9 cellular contexts compared by ENCODE assay signal in genomic region chr9:137168575-137168906, GRCh38. TPM values are rescaled to one million over a fixed set of nuclear protein-coding genes. Genes with fewer than 3 reads are reported as not detected.
DNase-seq lines count a peak whose midpoint lies in the region; ATAC-seq, FAIRE-seq and TF ChIP-seq lines count a peak whose summit lies in the region.
"Had no signal": no experiment of that assay in that cellular context is flagged by ENCODE, and none has a peak within 500 bp of the region (broad histone marks: within the 10 kb centered on the region; RNA-seq: fewer than 3 reads in every experiment).

No MANE protein-coding gene starts in this region.

- no peak overlapping the region for H4K5ac ChIP-seq in H9 (ENCODE audit: insufficient read length, low read depth, low read length)

- no peak for TF ChIP-seq RAD21 in A549 (conservative IDR thresholded peaks at IDR 0.05 in 1 of 2, IDR thresholded peaks at IDR 0.05 in 1 of 2)

- no peak for TF ChIP-seq EP300 in A549 (IDR thresholded peaks at IDR 0.05)

- no peaks in the 10 kb centered on the region for H3K9me3 Mint-ChIP-seq in H9
- no peaks in the 10 kb centered on the region for H3K9me3 Mint-ChIP-seq in MCF 10A (ENCODE audit: unreplicated experiment)

- no peak overlapping the region for H3K4ac ChIP-seq in H9 (ENCODE audit: low read depth, low read length)

- H3K27ac Mint-ChIP-seq in H9: no peak overlapping the region
- H3K27ac Mint-ChIP-seq in MCF 10A (ENCODE audit: low read depth, unreplicated experiment): no peak overlapping the region

- peak overlapping the region; percentile 47 for H3K4me3 ChIP-seq in A549
- peak overlapping the region; percentile 19 for H3K4me3 ChIP-seq in mesodermal cell (ENCODE audit: extremely low read depth, insufficient read depth, low read length, poor library complexity, severe bottlenecking)

- H3K79me2 ChIP-seq in H9 (ENCODE audit: insufficient read depth, low read length): no peaks in the 10 kb centered on the region

- no peak for TF ChIP-seq CTCF in A549 (IDR thresholded peaks at IDR 0.05)
- no peak for TF ChIP-seq CTCF in H9 (conservative IDR thresholded peaks at IDR 0.05)
- TF ChIP-seq CTCF in MCF 10A (IDR thresholded peaks at IDR 0.05; ENCODE audit: unreplicated experiment): no peak

- no peak overlapping the region for H3K18ac ChIP-seq in H9 (ENCODE audit: insufficient read length, low read depth, low read length)

- no peak overlapping the region for H4K8ac ChIP-seq in H9 (replicated peaks; ENCODE audit: insufficient read length, low read depth, low read length)

- FAIRE-seq in A549 (lab: Jason Lieb, UNC) (no peak), urothelium cell line (lab: Jason Lieb, UNC) (no peak)

- H3K23ac ChIP-seq in H9 (ENCODE audit: insufficient read length, low read depth, low read length): no peak overlapping the region

- no peak for TF ChIP-seq POLR2A in A549 (IDR thresholded peaks at IDR 0.05; ENCODE audit: low read length)

- no peaks in the 10 kb centered on the region for H3K36me3 Mint-ChIP-seq in H9 (ENCODE audit: insufficient read depth in 1 of 3, low read depth in 3 of 3)
- H3K36me3 Mint-ChIP-seq in MCF 10A (ENCODE audit: insufficient read depth, unreplicated experiment): no peaks in the 10 kb centered on the region

- peak in 1 of 2 experiments; percentile 53 for DNase-seq in A549 (ENCODE audit: low read depth in 1 of 2, low spot score in 1 of 2)
- DNase-seq in H9: no peak
- DNase-seq in MCF 10A (ENCODE audit: unreplicated experiment): no peak
- DNase-seq in NCI-H187 treated with DMSO at 0.1 percent for 48 hours (lab: John Stamatoyannopoulos, UW): no peak
- no peak for DNase-seq in urothelium cell line (ENCODE audit: low spot score)
- no peak for DNase-seq in Ammon's horn (ENCODE audit: low spot score)
- DNase-seq: GDM1 had no signal

- H3K14ac ChIP-seq in H9 (ENCODE audit: insufficient read depth, low read length): no peak overlapping the region

- ATAC-seq in A549 (peak; percentile 22 to 38; a peak in 4 of 6 replicates), GM19455 (IDR thresholded peaks at IDR 0.05; ENCODE audit: unreplicated experiment) (no peak)

- H3K4me1 ChIP-seq in A549: peaks cover 27% of the 10 kb centered on the region
- H3K4me1 ChIP-seq in H9 (ENCODE audit: insufficient read depth, low read length): no peaks in the 10 kb centered on the region
- no peaks in the 10 kb centered on the region for H3K4me1 ChIP-seq in mesodermal cell (ENCODE audit: control insufficient read depth, insufficient read depth, low read length, poor library complexity, severe bottlenecking)

- WGBS in A549 (ENCODE audit: missing lambda C conversion rate): 2% methylated on average over 9 of the region's 35 CpGs
- WGBS in H9 (ENCODE audit: extremely low coverage, insufficient read length, low lambda C conversion rate): no CpG with 5 or more reads among the region's 35 CpGs
- 1 to 2% methylated on average over 28 to 31 of the region's 35 CpGs for WGBS in mesodermal cell (ENCODE audit: insufficient coverage in 2 of 2), 2 experiments

- intact Hi-C loops in MCF 10A (cut with micrococcal nuclease): no loop called here

- no peak overlapping the region for H3K9ac ChIP-seq in H9 (ENCODE audit: extremely low read depth, insufficient read length, low read length)

- no peak overlapping the region for H2BK20ac ChIP-seq in H9 (ENCODE audit: low read depth, low read length, poor library complexity, severe bottlenecking)

- H3K4me2 ChIP-seq in A549 (peak overlapping the region; percentile 99), H9 (ENCODE audit: insufficient read depth, insufficient read length, low read length) (peak overlapping the region; percentile 68)

- H3K56ac ChIP-seq in H9 (ENCODE audit: insufficient read length, low read depth, low read length): no peak overlapping the region

- no peak overlapping the region for H2AK5ac ChIP-seq in H9 (ENCODE audit: insufficient read length, low read length)

- H3K27me3 ChIP-seq in H9 (ENCODE audit: insufficient read depth, low read length): peaks cover 37% of the 10 kb centered on the region; the same call in 1 of the 2 replicates

- H2BK5ac ChIP-seq in H9 (ENCODE audit: insufficient read length, low read length): no peak overlapping the region

- H2AFZ ChIP-seq in H9 (ENCODE audit: low read length): no peak overlapping the region

- no peak overlapping the region for H2BK15ac ChIP-seq in H9 (ENCODE audit: low read depth, low read length)

- H2BK120ac ChIP-seq in H9 (ENCODE audit: low read depth, low read length, poor library complexity, severe bottlenecking): no peak overlapping the region

- H4K20me1 ChIP-seq in H9 (ENCODE audit: control insufficient read depth, insufficient read depth, insufficient read length): no peaks in the 10 kb centered on the region

- H3K27me3 Mint-ChIP-seq in H9 (ENCODE audit: low read depth) (peaks cover 91% of the 10 kb centered on the region), MCF 10A (ENCODE audit: insufficient read depth, unreplicated experiment) (peaks cover 13% of the 10 kb centered on the region)

- H3K27ac ChIP-seq in A549 (peak overlapping the region; percentile 59 to 78), H9 (ENCODE audit: insufficient read length, low read depth, low read length) (no peak overlapping the region), mesodermal cell (ENCODE audit: low read depth, low read length, severe bottlenecking) (no peak overlapping the region)

- H3K9me3 ChIP-seq in A549: no peaks in the 10 kb centered on the region
- no peaks in the 10 kb centered on the region for H3K9me3 ChIP-seq in H9 (ENCODE audit: control insufficient read depth, low read depth, low read length)
- no peaks in the 10 kb centered on the region for H3K9me3 ChIP-seq in mesodermal cell (ENCODE audit: control insufficient read depth, low read length)

- H2BK12ac ChIP-seq in H9 (ENCODE audit: insufficient read length, low read depth, low read length): no peak overlapping the region

- CTCF ChIA-PET in A549 (lab: Yijun Ruan, JAX): interaction anchor here (0.8 to 16.5 kb wide), 8 partner anchors 8 to 68 kb away, joined by 3 to 156 read pairs (median 7); partner anchors contain the start of genes ANAPC2, RNF224 and SSNA1
- CTCF ChIA-PET in MCF 10A (lab: Yijun Ruan, JAX): no interaction called here

- no TSS peak for BruUV-seq in MCF 10A (replicated peaks; lab: Mats Ljungman, UMichigan)

- no peaks in the 10 kb centered on the region for H3K36me3 ChIP-seq in mesodermal cell (ENCODE audit: control insufficient read depth, insufficient read depth, low read length)

- H3K4me1 Mint-ChIP-seq in H9 (peaks cover 3 to 7% of the 10 kb centered on the region in 2 experiments), MCF 10A (ENCODE audit: insufficient read depth, unreplicated experiment) (no peaks in the 10 kb centered on the region)

- H3K4me3 Mint-ChIP-seq in H9: peak overlapping the region; percentile 47 to 73; a peak in 4 of 5 replicates
- H3K4me3 Mint-ChIP-seq in MCF 10A (ENCODE audit: unreplicated experiment): peak overlapping the region; percentile 53

- no peak overlapping the region for H4K91ac ChIP-seq in H9 (ENCODE audit: insufficient read length, low read depth, low read length)

- H3K23me2 ChIP-seq in H9 (ENCODE audit: insufficient read length, low read depth, low read length, poor library complexity, severe bottlenecking): peaks cover 4% of the 10 kb centered on the region

- H3T11ph ChIP-seq in H9 (ENCODE audit: low read length): no peak overlapping the region

- no peaks in the 10 kb centered on the region for H3K79me1 ChIP-seq in H9 (ENCODE audit: insufficient read depth, low read depth, low read length, poor library complexity, severe bottlenecking)

- POLR2A ChIA-PET in A549 (lab: Yijun Ruan, JAX): interaction anchor here (1.1 to 2.0 kb wide), 5 partner anchors 18 to 72 kb away, joined by 3 to 10 read pairs (median 6); partner anchors contain the start of gene TUBB4B
- POLR2A ChIA-PET in MCF 10A (lab: Yijun Ruan, JAX): interaction anchor here (1.4 to 2.0 kb wide), 3 partner anchors 21 to 39 kb away, joined by 3 to 9 read pairs (median 7); partner anchors contain the start of gene SSNA1

RNA-seq across cellular contexts. Expression of gene LRRC26, which starts 1.3 kb away (rescaled TPM):
- polyA plus RNA-seq in A549 (2011; rRNA removed): 0.08 and 0.09 TPM in 2 replicates
- 1.4 and 2.3 TPM in 2 replicates for polyA plus RNA-seq in A549 (2012; cell fraction: cytosol; rRNA removed)
- 0.81 and 2.7 TPM in 2 replicates for polyA plus RNA-seq in A549 (2012; cell fraction: nucleus; rRNA removed)
- polyA plus RNA-seq in A549 (2017; fragmentation: RNase III; extraction: RNeasy Plus Mini Kit Qiagen cat#74134 plus additional on column Dnase treatment): 0.80 to 1.2 TPM (median 1.0 TPM) in 3 replicates
- polyA minus RNA-seq in A549 (2011; rRNA and poly(A)+ RNA removed): not detected in 2 replicates
- total RNA-seq in H9 (2021): 0.55 and 0.96 TPM in 2 replicates
- not detected in 2 replicates for total RNA-seq in MCF 10A (2022)
- not detected for polyA plus RNA-seq in mesodermal cell (2013, experiment 1 of 2)
- not detected for polyA plus RNA-seq in mesodermal cell (2013, experiment 2 of 2)

RNA-seq across cellular contexts. Expression of gene TMEM210, which starts 3.3 kb away (rescaled TPM):
- not detected in 2 replicates for polyA plus RNA-seq in A549 (2011; rRNA removed)
- polyA plus RNA-seq in A549 (2012; cell fraction: cytosol; rRNA removed): not detected in 2 replicates
- 0.24 TPM in 1 of 2 replicates, not detected in the other for polyA plus RNA-seq in A549 (2012; cell fraction: nucleus; rRNA removed)
- not detected in 3 replicates for polyA plus RNA-seq in A549 (2017; fragmentation: RNase III; extraction: RNeasy Plus Mini Kit Qiagen cat#74134 plus additional on column Dnase treatment)
- polyA minus RNA-seq in A549 (2011; rRNA and poly(A)+ RNA removed): not detected in 2 replicates
- total RNA-seq in H9 (2021): not detected in 2 replicates
- total RNA-seq in MCF 10A (2022): not detected in 2 replicates
- not detected for polyA plus RNA-seq in mesodermal cell (2013, experiment 1 of 2)
- not detected for polyA plus RNA-seq in mesodermal cell (2013, experiment 2 of 2)

RNA-seq across cellular contexts. Expression of gene ANAPC2, which starts 19.8 kb away (rescaled TPM):
- polyA plus RNA-seq in A549 (2011; rRNA removed): 17.5 and 22.3 TPM in 2 replicates
- 37.1 and 48.9 TPM in 2 replicates for polyA plus RNA-seq in A549 (2012; cell fraction: cytosol; rRNA removed)
- polyA plus RNA-seq in A549 (2012; cell fraction: nucleus; rRNA removed): 202 and 265 TPM in 2 replicates
- polyA plus RNA-seq in A549 (2017; fragmentation: RNase III; extraction: RNeasy Plus Mini Kit Qiagen cat#74134 plus additional on column Dnase treatment): 35.4 to 40.7 TPM (median 39.9 TPM) in 3 replicates
- polyA minus RNA-seq in A549 (2011; rRNA and poly(A)+ RNA removed): 18.9 and 25.5 TPM in 2 replicates
- total RNA-seq in H9 (2021): 54.8 and 54.9 TPM in 2 replicates
- total RNA-seq in MCF 10A (2022): 42.1 and 43.6 TPM in 2 replicates
- 27.1 TPM for polyA plus RNA-seq in mesodermal cell (2013, experiment 1 of 2)
- 22.2 TPM for polyA plus RNA-seq in mesodermal cell (2013, experiment 2 of 2)

RNA-seq across cellular contexts. Expression of gene SSNA1, which starts 19.9 kb away (rescaled TPM):
- polyA plus RNA-seq in A549 (2011; rRNA removed) (52.6 and 54.1 TPM in 2 replicates), A549 (2017; fragmentation: RNase III; extraction: RNeasy Plus Mini Kit Qiagen cat#74134 plus additional on column Dnase treatment) (89.2 to 102 TPM (median 102 TPM) in 3 replicates)
- polyA plus RNA-seq in A549 (2012; cell fraction: cytosol; rRNA removed): 201 and 204 TPM in 2 replicates
- polyA plus RNA-seq in A549 (2012; cell fraction: nucleus; rRNA removed): 122 and 139 TPM in 2 replicates
- polyA minus RNA-seq in A549 (2011; rRNA and poly(A)+ RNA removed): 10.9 and 21.7 TPM in 2 replicates
- total RNA-seq in H9 (2021) (69.2 and 69.4 TPM in 2 replicates), MCF 10A (2022) (81.4 and 82.6 TPM in 2 replicates)
- polyA plus RNA-seq in mesodermal cell (2013, experiment 1 of 2): 54.3 TPM
- 48.4 TPM for polyA plus RNA-seq in mesodermal cell (2013, experiment 2 of 2)

RNA-seq across cellular contexts. Expression of gene GRIN1, which starts 29.6 kb away (rescaled TPM):
- polyA plus RNA-seq in A549 (2011; rRNA removed) (0.11 and 0.13 TPM in 2 replicates), A549 (2017; fragmentation: RNase III; extraction: RNeasy Plus Mini Kit Qiagen cat#74134 plus additional on column Dnase treatment) (0.30 to 0.51 TPM (median 0.45 TPM) in 3 replicates)
- 0.30 and 0.57 TPM in 2 replicates for polyA plus RNA-seq in A549 (2012; cell fraction: cytosol; rRNA removed)
- polyA plus RNA-seq in A549 (2012; cell fraction: nucleus; rRNA removed): 0.38 and 0.78 TPM in 2 replicates
- polyA minus RNA-seq in A549 (2011; rRNA and poly(A)+ RNA removed): 0.17 and 0.88 TPM in 2 replicates
- total RNA-seq in H9 (2021) (2.0 and 2.9 TPM in 2 replicates), MCF 10A (2022) (0.61 and 1.4 TPM in 2 replicates)
- polyA plus RNA-seq in mesodermal cell (2013, experiment 1 of 2): not detected
- not detected for polyA plus RNA-seq in mesodermal cell (2013, experiment 2 of 2)

Comparison
In these comparisons a context has a peak if more than half of its experiments do, and no peak if none do; other contexts are left out.
1. H3K27ac ChIP-seq: peak in A549 (2 of 2); none in H9 (single experiment) and mesodermal cell (single experiment).